In genomic region chr14:103819503-103820307, GRCh38 we compare ENCODE assay signal across 9 cellular contexts. TPM values are rescaled to one million over a fixed set of nuclear protein-coding genes. Genes with fewer than 3 reads are reported as not detected.
A peak's percentile ranks its signal among the peaks of the same experiment; 100 is the strongest.
DNase-seq lines count a peak whose midpoint lies in the region; ATAC-seq and TF ChIP-seq lines count a peak whose summit lies in the region.
"Had no signal": no experiment of that assay in that cellular context is flagged by ENCODE, and none has a peak within 500 bp of the region (broad histone marks: within the 10 kb centered on the region; RNA-seq: fewer than 3 reads in every experiment).

No MANE protein-coding gene starts in this region.

- H2AFZ ChIP-seq in trophoblast cell (ENCODE audit: insufficient read depth, low read length, poor library complexity) (peak overlapping the region; percentile 63), smooth muscle cell (ENCODE audit: low read depth) (no peak overlapping the region)

- H3K9ac ChIP-seq in trophoblast cell (ENCODE audit: low read length) (no peak overlapping the region), smooth muscle cell (ENCODE audit: low read depth) (no peak overlapping the region)

- H3K4me1 ChIP-seq in trophoblast cell (ENCODE audit: control insufficient read depth in 1 of 2, insufficient read depth in 2 of 2, low read length in 2 of 2) (peaks cover 0 to 2% of the 10 kb centered on the region in 2 experiments), smooth muscle cell (ENCODE audit: low read depth) (peaks cover 3% of the 10 kb centered on the region)

- ATAC-seq in GM19463 (IDR thresholded peaks at IDR 0.05; ENCODE audit: unreplicated experiment): no peak

- no CpG with 5 or more reads among the region's 7 CpGs for WGBS in trophoblast cell (ENCODE audit: extremely low coverage, insufficient coverage, insufficient read length)
- 28% methylated on average over 7 of the region's 7 CpGs for WGBS in smooth muscle cell (ENCODE audit: low lambda C conversion rate)

- TF ChIP-seq CTCF in GM12865 (IDR thresholded peaks at IDR 0.05; ENCODE audit: insufficient read depth, low read depth, low read length, missing control alignments) (no peak), fibroblast of pulmonary artery (IDR thresholded peaks at IDR 0.05; ENCODE audit: low read length, missing control alignments) (no peak), smooth muscle cell (IDR thresholded peaks at IDR 0.05; ENCODE audit: borderline replicate concordance, insufficient read depth, poor library complexity, severe bottlenecking) (no peak)

- peaks cover 9% of the 10 kb centered on the region for H4K20me1 ChIP-seq in smooth muscle cell (ENCODE audit: low read depth)

- H3K27me3 ChIP-seq in trophoblast cell (ENCODE audit: insufficient read depth, low read length): no peaks in the 10 kb centered on the region
- no peaks in the 10 kb centered on the region for H3K27me3 ChIP-seq in smooth muscle cell (ENCODE audit: low read depth)
- H3K27me3 ChIP-seq: dorsolateral prefrontal cortex had no signal

- H3K36me3 ChIP-seq in trophoblast cell (ENCODE audit: control insufficient read depth in 1 of 2, insufficient read depth in 2 of 2, low read length in 2 of 2): no peaks in the 10 kb centered on the region
- no peaks in the 10 kb centered on the region for H3K36me3 ChIP-seq in smooth muscle cell (ENCODE audit: low read depth)

- H3K79me1 ChIP-seq in trophoblast cell (ENCODE audit: low read length): no peaks in the 10 kb centered on the region

- H3K79me2 ChIP-seq in trophoblast cell (ENCODE audit: control insufficient read depth, insufficient read depth, low read length, poor library complexity): no peaks in the 10 kb centered on the region
- peaks cover 2% of the 10 kb centered on the region for H3K79me2 ChIP-seq in smooth muscle cell (ENCODE audit: low read depth)

- H2AK5ac ChIP-seq in trophoblast cell (ENCODE audit: low read length): no peak overlapping the region

- no peak overlapping the region for H4K12ac ChIP-seq in trophoblast cell (ENCODE audit: low read depth, low read length)

- H3K9me3 ChIP-seq in trophoblast cell (ENCODE audit: insufficient read depth, low read depth, low read length) (no peaks in the 10 kb centered on the region), smooth muscle cell (replicated peaks; ENCODE audit: low read depth) (no peaks in the 10 kb centered on the region)

- H4K91ac ChIP-seq in trophoblast cell (ENCODE audit: low read depth, low read length): no peak overlapping the region

- H3K23ac ChIP-seq in trophoblast cell (ENCODE audit: low read length): no peak overlapping the region

- no peaks in the 10 kb centered on the region for H3F3A ChIP-seq in smooth muscle cell (ENCODE audit: low read depth)

- no peak overlapping the region for H3K4me2 ChIP-seq in trophoblast cell (ENCODE audit: low read length)
- no peak overlapping the region for H3K4me2 ChIP-seq in smooth muscle cell

- no peak overlapping the region for H2BK12ac ChIP-seq in trophoblast cell (ENCODE audit: low read length)

- H3K14ac ChIP-seq in trophoblast cell (ENCODE audit: low read length): no peak overlapping the region

- H3K4ac ChIP-seq in trophoblast cell (ENCODE audit: low read depth, low read length): no peak overlapping the region

- DNase-seq in GM12865 (ENCODE audit: low read depth): peak; percentile 11
- peak; percentile 85 for DNase-seq in NCI-H69 (lab: John Stamatoyannopoulos, UW)
- DNase-seq in fibroblast of pulmonary artery (ENCODE audit: low read depth): peak; percentile 48
- DNase-seq in trophoblast cell: no peak
- no peak for DNase-seq in smooth muscle cell (lab: John Stamatoyannopoulos, UW; ENCODE audit: unreplicated experiment)
- DNase-seq in anterior cingulate cortex (lab: John Stamatoyannopoulos, UW): no peak
- DNase-seq in GM19240 (ENCODE audit: insufficient read length, low spot score): no peak

- no peak overlapping the region for H4K8ac ChIP-seq in trophoblast cell (ENCODE audit: low read depth, low read length)

- no peak overlapping the region for H3K18ac ChIP-seq in trophoblast cell (ENCODE audit: low read length)

- H3K4me3 ChIP-seq in GM12865 (ENCODE audit: low read depth, low read length): no peak overlapping the region
- H3K4me3 ChIP-seq in fibroblast of pulmonary artery (replicated peaks; ENCODE audit: low read depth, low read length): no peak overlapping the region
- H3K4me3 ChIP-seq in trophoblast cell (ENCODE audit: low read depth, low read length): no peak overlapping the region
- no peak overlapping the region for H3K4me3 ChIP-seq in smooth muscle cell

- H3K27ac ChIP-seq in trophoblast cell (ENCODE audit: low read depth, low read length): no peak overlapping the region
- H3K27ac ChIP-seq in smooth muscle cell (ENCODE audit: low read depth): no peak overlapping the region

- H2BK5ac ChIP-seq in trophoblast cell (ENCODE audit: low read depth, low read length, poor library complexity): no peak overlapping the region

- H2BK120ac ChIP-seq in trophoblast cell (ENCODE audit: insufficient read depth, low read length, poor library complexity): peak overlapping the region; percentile 60

RNA-seq across cellular contexts. Expression of gene PPP1R13B, which starts 27.7 kb away (rescaled TPM):
- 7.6 and 7.8 TPM in 2 replicates for polyA plus RNA-seq in trophoblast cell (2013)
- total RNA-seq in smooth muscle cell: 2.1 and 4.3 TPM in 2 replicates
- polyA plus RNA-seq in smooth muscle cell: 2.3 and 7.1 TPM in 2 replicates

Comparison
In these comparisons a context has a peak if more than half of its experiments do, and no peak if none do; other contexts are left out.
1. DNase-seq: peak in GM12865 (single experiment), NCI-H69 (single experiment) and fibroblast of pulmonary artery (single experiment); none in trophoblast cell (0 of 2), smooth muscle cell (single experiment), anterior cingulate cortex (0 of 58) and GM19240 (single experiment).